Comparison of ENCODE assay signal across 23 cellular contexts in the genomic region with DNA sequence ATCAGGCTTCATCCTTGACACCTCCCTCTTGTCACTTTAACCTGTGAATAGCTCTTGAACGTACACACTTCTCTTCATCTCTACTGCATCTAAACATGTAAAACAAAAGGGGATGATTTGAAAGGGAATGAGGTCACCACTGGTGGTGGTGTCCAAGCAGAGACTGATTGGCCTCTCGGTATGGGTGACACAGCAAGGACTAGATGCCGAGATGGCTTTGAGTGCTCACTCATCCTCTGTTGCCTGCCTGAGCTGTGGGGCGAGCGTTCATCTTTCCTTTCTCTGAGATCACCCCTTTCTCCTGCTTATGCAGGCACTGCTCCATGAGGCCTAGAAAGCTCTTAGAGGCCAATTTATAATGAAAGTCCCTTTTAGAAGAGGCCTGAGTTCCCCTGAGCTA.
"Had no signal": no experiment of that assay in that cellular context is flagged by ENCODE, and none has a peak within 500 bp of the region (broad histone marks: within the 10 kb centered on the region; RNA-seq: fewer than 3 reads in every experiment).

No MANE protein-coding gene starts in this region.

- H3K4me1 ChIP-seq: SJSA1 had no signal

- H3K27me3 ChIP-seq: SJSA1 had no signal

- DNase-seq: Kasumi-1, KG1, MM.1S, NCI-H1092 treated with DMSO at 0.1 percent for 48 hours, NCI-H1436, NCI-H187, NCI-H2029, NCI-H2081 treated with DMSO at 0.1 percent for 48 hours, NCI-H2171, NCI-H226, NCI-H446, NCI-H510A, NCI-H524 treated with DMSO at 0.1 percent for 48 hours, NCI-H69, NCI-H774, Right ventricle myocardium superior, RPMI8226, SIG-M5 had no signal

- H3K4me3 ChIP-seq: SJSA1, SK-N-MC had no signal

- FAIRE-seq: HTR-8/SVneo, RCC 7860 had no signal

- H3K9me3 ChIP-seq: SJSA1 had no signal

- H3K27ac ChIP-seq: HL-60, SJSA1, SK-N-MC had no signal

- H3K36me3 ChIP-seq: SJSA1 had no signal
